8 cellular contexts compared by ENCODE assay signal in the genomic region with DNA sequence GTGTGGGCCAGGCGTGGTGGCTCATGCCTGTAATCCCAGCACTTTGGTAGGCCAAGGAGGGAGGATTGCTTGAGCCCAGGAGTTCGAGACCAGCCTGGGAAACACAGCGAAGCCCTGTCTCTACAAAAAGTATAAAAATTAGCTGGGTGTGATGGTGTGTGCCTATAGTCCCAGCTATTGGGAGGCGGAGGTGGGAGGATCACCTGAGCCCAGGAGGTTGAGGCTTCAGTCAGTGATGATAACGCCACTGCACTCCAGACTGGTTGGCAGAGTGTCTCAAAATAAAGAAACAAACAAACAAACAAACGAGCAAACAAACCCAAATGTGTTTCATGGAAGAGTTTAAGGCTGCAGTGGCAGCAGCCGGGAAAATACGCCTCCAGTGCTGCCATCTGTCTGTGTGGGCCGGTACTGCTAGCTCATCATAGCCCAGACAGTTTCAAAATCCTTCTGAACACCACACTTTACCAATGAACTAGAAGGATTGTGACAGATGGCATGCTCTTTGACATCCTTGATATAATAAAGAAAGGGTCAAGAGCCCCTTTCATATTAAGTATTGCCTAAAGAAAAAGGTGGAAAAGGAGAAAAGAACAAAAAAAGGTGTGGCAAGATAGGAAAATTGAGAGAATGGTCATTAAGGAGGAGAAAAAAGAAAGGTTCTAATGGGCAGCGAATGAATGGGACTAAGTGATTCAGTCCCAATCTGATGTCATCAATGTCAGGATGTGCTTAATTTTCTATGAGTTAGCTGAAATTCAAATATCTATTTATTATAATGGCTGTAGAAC.
DNase-seq lines count a peak whose midpoint lies in the region; ATAC-seq and TF ChIP-seq lines count a peak whose summit lies in the region.

No MANE protein-coding gene starts in this region.

- H3K36me3 ChIP-seq in RWPE2 (ENCODE audit: low read depth) (no peaks in the 10 kb centered on the region), heart right ventricle (peaks cover 0 to 100% (median 60%) of the 10 kb centered on the region in 9 donors), sigmoid colon (peaks cover 18 to 98% (median 29%) of the 10 kb centered on the region in 4 donors)

- H3K27ac ChIP-seq in RWPE2 (ENCODE audit: poor library complexity, severe bottlenecking) (no peak overlapping the region), heart right ventricle (no peak overlapping the region), sigmoid colon (no peak overlapping the region)

- H3K4me3 ChIP-seq in RWPE2 (ENCODE audit: severe bottlenecking) (no peak overlapping the region), heart right ventricle (no peak overlapping the region), sigmoid colon (no peak overlapping the region)

- no peak for TF ChIP-seq POLR2A in sigmoid colon (IDR thresholded peaks at IDR 0.05)

- H3K4me3 Mint-ChIP-seq in activated naive CD4-positive, alpha-beta T cell treated with anti-CD3 and anti-CD28 coated beads, Interleukin-2, amount 10 ng/mL, durations not matched to agents 7 days and 5 days = no peak overlapping the region

- no peaks in the 10 kb centered on the region for H3K9me3 Mint-ChIP-seq in activated naive CD4-positive, alpha-beta T cell treated with anti-CD3 and anti-CD28 coated beads, Interleukin-2, amount 10 ng/mL, durations not matched to agents 7 days and 5 days

- H3K4me1 ChIP-seq in RWPE2 (ENCODE audit: insufficient read depth, poor library complexity, severe bottlenecking) (no peaks in the 10 kb centered on the region), heart right ventricle (peaks cover 0 to 14% (median 0%) of the 10 kb centered on the region in 9 donors), sigmoid colon (peaks cover 0 to 3% (median 0%) of the 10 kb centered on the region in 4 donors)

- H3K27me3 Mint-ChIP-seq in activated naive CD4-positive, alpha-beta T cell treated with anti-CD3 and anti-CD28 coated beads, Interleukin-2, amount 10 ng/mL, durations not matched to agents 7 days and 5 days = peaks cover 29% of the 10 kb centered on the region

- 49 to 55% methylated on average over 10 of the region's 10 CpGs for WGBS in heart right ventricle, 2 donors
- WGBS in sigmoid colon, 2 donors = 42 to 48% methylated on average over 10 of the region's 10 CpGs

- peak; percentile 81 for TF ChIP-seq CTCF in RWPE2 (IDR thresholded peaks at IDR 0.05; ENCODE audit: poor library complexity, severe bottlenecking)
- peak; percentile 77 to 95 (median 91) for TF ChIP-seq CTCF in heart right ventricle (IDR thresholded peaks at IDR 0.05)
- TF ChIP-seq CTCF in sigmoid colon (IDR thresholded peaks at IDR 0.05) = peak; percentile 20 to 90 (median 76)

- no peaks in the 10 kb centered on the region for H3K36me3 Mint-ChIP-seq in activated naive CD4-positive, alpha-beta T cell treated with anti-CD3 and anti-CD28 coated beads, Interleukin-2, amount 10 ng/mL, durations not matched to agents 7 days and 5 days

- no peak overlapping the region for H3K27ac Mint-ChIP-seq in activated naive CD4-positive, alpha-beta T cell treated with anti-CD3 and anti-CD28 coated beads, Interleukin-2, amount 10 ng/mL, durations not matched to agents 7 days and 5 days

- CTCF ChIA-PET in activated naive CD4-positive, alpha-beta T cell treated with anti-CD3 and anti-CD28 coated beads, Interleukin-2, amount 10 ng/mL, durations not matched to agents 7 days and 5 days (lab: Charles Lee) = interaction anchor here (0.6 to 2.6 kb wide), 26 partner anchors 9 to 662 kb away, joined by 3 to 22 read pairs (median 4); partner anchors contain the start of gene ESR1

- DNase-seq in Ammon's horn (ENCODE audit: low spot score) (peak; percentile 67), RWPE2 (ENCODE audit: low spot score) (no peak), heart right ventricle (peak; percentile 43 to 60), sigmoid colon (peak; percentile 75), T1000 (lab: John Stamatoyannopoulos, UW) (no peak)
- DNase-seq in activated naive CD4-positive, alpha-beta T cell treated with anti-CD3 and anti-CD28 coated beads, Interleukin-2, amount 10 ng/mL, durations not matched to agents 7 days and 5 days = peak; percentile 67

- peaks cover 2% of the 10 kb centered on the region for H3K4me1 Mint-ChIP-seq in activated naive CD4-positive, alpha-beta T cell treated with anti-CD3 and anti-CD28 coated beads, Interleukin-2, amount 10 ng/mL, durations not matched to agents 7 days and 5 days

- intact Hi-C loops in heart right ventricle (cut with DNase I) = loop anchor here in 2 of 10 donors (5.0 kb wide), 1 partner anchor 36 kb away; no protein-coding TSS in a partner anchor
- intact Hi-C loops in sigmoid colon (cut with DNase I) = loop anchor here (5.0 to 10.0 kb wide), 2 partner anchors 36 to 124 kb away; no protein-coding TSS in a partner anchor

- H3K9me3 ChIP-seq in RWPE2 (ENCODE audit: severe bottlenecking) = no peaks in the 10 kb centered on the region
- no peaks in the 10 kb centered on the region for H3K9me3 ChIP-seq in heart right ventricle
- H3K9me3 ChIP-seq in sigmoid colon = no peaks in the 10 kb centered on the region

- H3K27me3 ChIP-seq in RWPE2 (ENCODE audit: insufficient read depth, poor library complexity, severe bottlenecking) (no peaks in the 10 kb centered on the region), heart right ventricle (no peaks in the 10 kb centered on the region), sigmoid colon (no peaks in the 10 kb centered on the region)

- TF ChIP-seq EP300 in sigmoid colon (IDR thresholded peaks at IDR 0.05) = no peak

- ATAC-seq in GM18907 (IDR thresholded peaks at IDR 0.05; ENCODE audit: unreplicated experiment) = peak; percentile 94
- peak; percentile 86 for ATAC-seq in HG03097 (IDR thresholded peaks at IDR 0.05; ENCODE audit: low FRiP score, unreplicated experiment)
- no peak for ATAC-seq in RWPE2 (ENCODE audit: low read depth)
- peak in 7 of 8 donors; percentile 67 to 90 (median 72) for ATAC-seq in heart right ventricle

Comparison
In these comparisons a context has a peak if more than half of its experiments do, and no peak if none do; other contexts are left out.
1. DNase-seq: peak in Ammon's horn (single experiment), activated naive CD4-positive, alpha-beta T cell treated with anti-CD3 and anti-CD28 coated beads, Interleukin-2, amount 10 ng/mL, durations not matched to agents 7 days and 5 days (single experiment), heart right ventricle (2 of 2) and sigmoid colon (single experiment); none in RWPE2 (single experiment) and T1000 (single experiment).
2. Peak in every context shown above with its lines, with median percentiles within 50 percentile points of each other: CTCF ChIP-seq.